ENCODE assay signal across 26 cellular contexts in the genomic region with DNA sequence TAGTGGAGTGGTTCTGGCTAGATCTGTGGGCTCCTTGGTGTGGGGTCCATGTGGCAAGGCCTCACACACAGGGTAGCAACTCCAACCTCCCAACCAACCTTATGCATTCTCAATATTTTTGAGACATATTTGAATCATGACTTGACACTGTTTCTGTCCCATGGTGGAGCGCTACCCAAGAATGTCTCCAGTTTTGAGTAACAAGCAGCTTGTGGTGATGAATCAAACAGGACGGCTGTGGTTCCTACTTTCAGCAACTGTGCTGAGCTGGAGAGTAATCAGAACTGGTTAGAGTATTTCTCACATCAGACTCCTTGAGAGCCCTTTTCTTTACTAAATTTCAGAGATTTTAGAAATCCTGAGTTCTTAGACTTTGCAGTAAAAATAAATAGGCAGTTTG. TPM values are rescaled to one million over a fixed set of nuclear protein-coding genes. Genes with fewer than 3 reads are reported as not detected.
A peak's percentile ranks its signal among the peaks of the same experiment; 100 is the strongest.
DNase-seq lines count a peak whose midpoint lies in the region; TF ChIP-seq lines count a peak whose summit lies in the region.
"Had no signal": no experiment of that assay in that cellular context is flagged by ENCODE, and none has a peak within 500 bp of the region (broad histone marks: within the 10 kb centered on the region; RNA-seq: fewer than 3 reads in every experiment).

No MANE protein-coding gene starts in this region.

- H3K27me3 ChIP-seq in dorsolateral prefrontal cortex: peaks cover 0 to 36% (median 5%) of the 10 kb centered on the region in 45 donors
- H3K27me3 ChIP-seq: colonic mucosa had no signal

- no peak overlapping the region for H3K27ac ChIP-seq in dorsolateral prefrontal cortex
- H3K27ac ChIP-seq: colonic mucosa, skin epidermis, thoracic aorta had no signal

- no peak for TF ChIP-seq CTCF in GM12865 (IDR thresholded peaks at IDR 0.05; ENCODE audit: insufficient read depth, low read depth, low read length, missing control alignments)
- TF ChIP-seq CTCF in epithelial cell of esophagus (IDR thresholded peaks at IDR 0.05; ENCODE audit: insufficient read depth, low read depth, low read length, missing control alignments): no peak
- no peak for TF ChIP-seq CTCF in dorsolateral prefrontal cortex (IDR thresholded peaks at IDR 0.05 in 54 of 56, conservative IDR thresholded peaks at IDR 0.05 in 2 of 56; ENCODE audit: low read depth in 1 of 56, partially characterized antibody in 56 of 56)

- intact Hi-C loops in dorsolateral prefrontal cortex (cut with DNase I): no loop called here

- H3K4me3 ChIP-seq in GM12865 (ENCODE audit: low read depth, low read length): no peak overlapping the region
- H3K4me3 ChIP-seq in epithelial cell of esophagus (ENCODE audit: low read length): no peak overlapping the region
- H3K4me3 ChIP-seq in dorsolateral prefrontal cortex: no peak overlapping the region
- H3K4me3 ChIP-seq: colonic mucosa, skin epidermis, thoracic aorta had no signal

- DNase-seq in GM03348 (ENCODE audit: low spot score): peak; percentile 13
- peak; percentile 74 for DNase-seq in GM12865 (ENCODE audit: low read depth)
- DNase-seq in HS-27A (ENCODE audit: low read depth): peak; percentile 17
- peak; percentile 39 for DNase-seq in epithelial cell of esophagus (ENCODE audit: low read depth)
- DNase-seq in dorsolateral prefrontal cortex: no peak
- DNase-seq in NCI-H1930 (lab: John Stamatoyannopoulos, UW): no peak
- DNase-seq in SHP77 treated with DMSO at 0.1 percent for 48 hours (lab: John Stamatoyannopoulos, UW): no peak
- DNase-seq: activated naive CD4-positive, alpha-beta T cell treated with Interleukin-2 at 50 U/mL for 16 hours; Caco-2; colonic mucosa; foreskin melanocyte; hypothalamus; kidney; mesenchymal stem cell; natural killer cell; NCI-H2081 treated with DMSO at 0.1 percent for 48 hours; NCI-H524 treated with DMSO at 0.1 percent for 48 hours; posterior cingulate gyrus; SIG-M5 had no signal

RNA-seq across cellular contexts. Expression of gene LCE3D, which starts 3.1 kb away (rescaled TPM):
- not detected for total RNA-seq in dorsolateral prefrontal cortex
- total RNA-seq: B cell; Caco-2; colonic mucosa; Daoy; kidney; natural killer cell; OCI-LY7; T-helper 1 cell treated with Interleukin-12 subunit alpha and Interleukin-12 subunit beta and Interleukin-4 antibody, amounts not matched to agents 30 ng/mL and 1 ng/mL, for 36 hours; thoracic aorta; WTC11 had no signal

RNA-seq across cellular contexts. Expression of gene LCE3E, which starts 10.6 kb away (rescaled TPM):
- total RNA-seq in dorsolateral prefrontal cortex: not detected
- total RNA-seq: B cell; Caco-2; colonic mucosa; Daoy; kidney; natural killer cell; OCI-LY7; T-helper 1 cell treated with Interleukin-12 subunit alpha and Interleukin-12 subunit beta and Interleukin-4 antibody, amounts not matched to agents 30 ng/mL and 1 ng/mL, for 36 hours; thoracic aorta; WTC11 had no signal

RNA-seq across cellular contexts. Expression of gene LCE3C, which starts 22.9 kb away (rescaled TPM):
- not detected for total RNA-seq in dorsolateral prefrontal cortex
- total RNA-seq: B cell; Caco-2; colonic mucosa; Daoy; kidney; natural killer cell; OCI-LY7; T-helper 1 cell treated with Interleukin-12 subunit alpha and Interleukin-12 subunit beta and Interleukin-4 antibody, amounts not matched to agents 30 ng/mL and 1 ng/mL, for 36 hours; thoracic aorta; WTC11 had no signal

RNA-seq across cellular contexts. Expression of gene LCE3B, which starts 36.4 kb away (rescaled TPM):
- not detected for total RNA-seq in dorsolateral prefrontal cortex
- total RNA-seq: B cell; Caco-2; colonic mucosa; Daoy; kidney; natural killer cell; OCI-LY7; T-helper 1 cell treated with Interleukin-12 subunit alpha and Interleukin-12 subunit beta and Interleukin-4 antibody, amounts not matched to agents 30 ng/mL and 1 ng/mL, for 36 hours; thoracic aorta; WTC11 had no signal

RNA-seq across cellular contexts. Expression of gene LCE3A, which starts 45.7 kb away (rescaled TPM):
- not detected for total RNA-seq in dorsolateral prefrontal cortex
- total RNA-seq: B cell; Caco-2; colonic mucosa; Daoy; kidney; natural killer cell; OCI-LY7; T-helper 1 cell treated with Interleukin-12 subunit alpha and Interleukin-12 subunit beta and Interleukin-4 antibody, amounts not matched to agents 30 ng/mL and 1 ng/mL, for 36 hours; thoracic aorta; WTC11 had no signal

Comparison
In these comparisons a context has a peak if more than half of its experiments do, and no peak if none do; other contexts are left out.
1. DNase-seq: peak in GM03348 (single experiment), GM12865 (single experiment), HS-27A (single experiment) and epithelial cell of esophagus (single experiment); none in dorsolateral prefrontal cortex (0 of 10), NCI-H1930 (0 of 2) and SHP77 treated with DMSO at 0.1 percent for 48 hours (single experiment).